In genomic region chr14:104731925-104732294, GRCh38 we compare ENCODE assay signal across 25 cellular contexts. TPM values are rescaled to one million over a fixed set of nuclear protein-coding genes. Genes with fewer than 3 reads are reported as not detected.
DNase-seq lines count a peak whose midpoint lies in the region; ATAC-seq and TF ChIP-seq lines count a peak whose summit lies in the region.
"Had no signal": no experiment of that assay in that cellular context is flagged by ENCODE, and none has a peak within 500 bp of the region (broad histone marks: within the 10 kb centered on the region; RNA-seq: fewer than 3 reads in every experiment).

No MANE protein-coding gene starts in this region.

- no peaks in the 10 kb centered on the region for H3K36me3 Mint-ChIP-seq in T-helper 2 cell treated with Interferon-gamma antibody and Interleukin-4, amounts not matched to agents 5 μg/mL and 100 μg/mL, for 36 hours (ENCODE audit: low read depth)

- ATAC-seq in left ventricle myocardium superior (no peak), Right ventricle myocardium inferior (no peak), GM21528 (IDR thresholded peaks at IDR 0.05; ENCODE audit: low FRiP score, unreplicated experiment) (no peak)
- ATAC-seq: activated T-cell treated with anti-CD3 and anti-CD28 coated beads, Interleukin-2, amount 50 U/mL, for 72 hours had no signal

- peak; percentile 39 for DNase-seq in left ventricle myocardium superior
- DNase-seq in Right ventricle myocardium inferior (ENCODE audit: missing footprints), result no peak
- no peak for DNase-seq in T-helper 2 cell treated with Interferon-gamma antibody and Interleukin-4, amounts not matched to agents 5 μg/mL and 100 μg/mL, for 36 hours (ENCODE audit: low spot score)
- DNase-seq in KBM-7, result no peak
- DNase-seq: activated CD4-positive, alpha-beta T cell treated with anti-CD3 and anti-CD28 coated beads, Interleukin-2, amount 50 U/mL, for 48 hours; activated CD4-positive, CD25-positive, alpha-beta regulatory T cell treated with anti-CD3 and anti-CD28 coated beads, Interleukin-2, amount 50 U/mL, for 72 hours; activated naive CD4-positive, alpha-beta T cell; activated T-cell treated with anti-CD3 and anti-CD28 coated beads, Interleukin-2, amount 50 U/mL, for 72 hours; EL; foreskin melanocyte; GOT3; MG63; NCI-H1105 treated with DMSO at 0.1 percent for 48 hours; NCI-H524 treated with DMSO at 0.1 percent for 48 hours; sigmoid colon; stimulated activated CD4-positive, alpha-beta T cell treated with anti-CD3 and anti-CD28 coated beads, Interleukin-15, amount 100 ng/mL, for 24 hours; stimulated activated CD4-positive, alpha-beta T cell treated with anti-CD3 and anti-CD28 coated beads, Interleukin-4, amount 100 ng/mL, for 4 hours had no signal

- in situ Hi-C loops in KBM-7 (cut with MboI; ENCODE audit: low pct_unique_long_range_greater_than_20kb, low sequenced_read_pairs), result no loop called here

- no peaks in the 10 kb centered on the region for H3K27me3 Mint-ChIP-seq in T-helper 2 cell treated with Interferon-gamma antibody and Interleukin-4, amounts not matched to agents 5 μg/mL and 100 μg/mL, for 36 hours (ENCODE audit: low read depth)

- 90% methylated on average over 8 of the region's 8 CpGs for WGBS in liver

- peak overlapping the region; percentile 99 to 100 for H3K27ac ChIP-seq in liver (ENCODE audit: low read depth in 1 of 2, low read length in 2 of 2)
- H3K27ac ChIP-seq in skeletal muscle tissue (ENCODE audit: low read depth, low read length), result peak overlapping the region; percentile 96
- H3K27ac ChIP-seq: neutrophil, PC-9, upper lobe of right lung had no signal

- H3K4me1 ChIP-seq in liver (ENCODE audit: control insufficient read depth in 4 of 4, insufficient read depth in 4 of 4, low read length in 3 of 4), result peaks cover 21 to 72% (median 54%) of the 10 kb centered on the region in 4 donors
- H3K4me1 ChIP-seq in skeletal muscle tissue (ENCODE audit: control insufficient read depth in 3 of 3, insufficient read depth in 3 of 3, low read length in 3 of 3), result peaks cover 91 to 97% (median 95%) of the 10 kb centered on the region in 3 donors

- H3K9me3 ChIP-seq in liver (ENCODE audit: control insufficient read depth in 4 of 4, low read length in 3 of 4), result no peaks in the 10 kb centered on the region
- no peaks in the 10 kb centered on the region for H3K9me3 ChIP-seq in skeletal muscle tissue (ENCODE audit: control insufficient read depth in 3 of 3, low read length in 3 of 3)
- H3K9me3 ChIP-seq: MG63, neutrophil, sigmoid colon, upper lobe of right lung had no signal

- no peak overlapping the region for H3K27ac Mint-ChIP-seq in T-helper 2 cell treated with Interferon-gamma antibody and Interleukin-4, amounts not matched to agents 5 μg/mL and 100 μg/mL, for 36 hours
- H3K27ac Mint-ChIP-seq: activated T-cell treated with anti-CD3 and anti-CD28 coated beads, Interleukin-2, amount 50 U/mL, for 72 hours; B cell; HFFc6 had no signal

- H3K4me3 Mint-ChIP-seq in T-helper 2 cell treated with Interferon-gamma antibody and Interleukin-4, amounts not matched to agents 5 μg/mL and 100 μg/mL, for 36 hours, result no peak overlapping the region
- H3K4me3 Mint-ChIP-seq: activated T-cell treated with anti-CD3 and anti-CD28 coated beads, Interleukin-2, amount 50 U/mL, for 72 hours; B cell; HFFc6 had no signal

- no peaks in the 10 kb centered on the region for H3K4me1 Mint-ChIP-seq in T-helper 2 cell treated with Interferon-gamma antibody and Interleukin-4, amounts not matched to agents 5 μg/mL and 100 μg/mL, for 36 hours (ENCODE audit: low read depth)
- H3K4me1 Mint-ChIP-seq: B cell had no signal

- H3K9ac ChIP-seq in liver (ENCODE audit: low read depth in 1 of 2, low read length in 2 of 2), result peak overlapping the region; percentile 49 to 53
- peak overlapping the region; percentile 46 to 95 (median 80) for H3K9ac ChIP-seq in skeletal muscle tissue (ENCODE audit: low read depth in 1 of 3, low read length in 3 of 3)

- H3K27me3 ChIP-seq in liver (ENCODE audit: control insufficient read depth in 4 of 4, insufficient read depth in 4 of 4, low read length in 3 of 4) (no peaks in the 10 kb centered on the region), skeletal muscle tissue (ENCODE audit: control insufficient read depth in 3 of 3, insufficient read depth in 3 of 3, low read length in 3 of 3) (no peaks in the 10 kb centered on the region)
- H3K27me3 ChIP-seq: MG63, upper lobe of right lung had no signal

- no peak for TF ChIP-seq RAD21 in liver (IDR thresholded peaks at IDR 0.05)

- intact Hi-C loops in left ventricle myocardium superior (cut with micrococcal nuclease) (no loop called here), Right ventricle myocardium inferior (cut with DNase I) (no loop called here)

- H3K4me3 ChIP-seq in liver (ENCODE audit: low read depth in 1 of 3, low read length in 3 of 3) (no peak overlapping the region), skeletal muscle tissue (ENCODE audit: low read length in 3 of 3) (peak overlapping the region in 2 of 3 donors; percentile 8 to 49)
- H3K4me3 ChIP-seq: MG63, PC-9, sigmoid colon, upper lobe of right lung had no signal

- H3K9me3 Mint-ChIP-seq in T-helper 2 cell treated with Interferon-gamma antibody and Interleukin-4, amounts not matched to agents 5 μg/mL and 100 μg/mL, for 36 hours, result no peaks in the 10 kb centered on the region
- H3K9me3 Mint-ChIP-seq: activated T-cell treated with anti-CD3 and anti-CD28 coated beads, Interleukin-2, amount 50 U/mL, for 72 hours had no signal

- H3K36me3 ChIP-seq in liver (ENCODE audit: control insufficient read depth in 4 of 4, insufficient read depth in 3 of 4, low read depth in 1 of 4, low read length in 3 of 4), result no peaks in the 10 kb centered on the region
- H3K36me3 ChIP-seq in skeletal muscle tissue (ENCODE audit: control insufficient read depth in 3 of 3, insufficient read depth in 3 of 3, low read length in 3 of 3), result peaks cover 0 to 10% (median 0%) of the 10 kb centered on the region in 3 donors
- H3K36me3 ChIP-seq: MG63, neutrophil, sigmoid colon, upper lobe of right lung had no signal

- no peak for TF ChIP-seq CTCF in liver (IDR thresholded peaks at IDR 0.05; ENCODE audit: low read depth, low read length, missing input control)

TF ChIP-seq in liver, 16 proteins besides CTCF, POLR2A, EP300 and RAD21 (continues in another document):
- TF ChIP-seq EGR1 (IDR thresholded peaks at IDR 0.05; ENCODE audit: low read depth in 2 of 2) (no peak), RXRA (IDR thresholded peaks at IDR 0.05) (no peak), SP1 (IDR thresholded peaks at IDR 0.05) (no peak), FOXA1 (IDR thresholded peaks at IDR 0.05) (no peak), REST (IDR thresholded peaks at IDR 0.05) (no peak), GABPA (IDR thresholded peaks at IDR 0.05 in 1 of 2, conservative IDR thresholded peaks at IDR 0.05 in 1 of 2) (no peak), NR2F2 (IDR thresholded peaks at IDR 0.05) (no peak), TAF1 (conservative IDR thresholded peaks at IDR 0.05) (no peak), JUND (IDR thresholded peaks at IDR 0.05) (no peak), ZBTB33 (IDR thresholded peaks at IDR 0.05) (no peak)

RNA-seq across cellular contexts. Expression of gene ADSS1, which starts 7.9 kb away (rescaled TPM):
- total RNA-seq in left ventricle myocardium superior (226 TPM), Right ventricle myocardium inferior (191 TPM), liver (10 to 100 TPM in 1 of 2 donors, 1 to 10 TPM in 1; 1.8 to 13.3 TPM), skeletal muscle tissue (89.8 TPM)
- 10 to 100 TPM; 11.0 to 18.8 TPM for polyA plus RNA-seq in liver

RNA-seq across cellular contexts. Expression of gene SIVA1, which starts 21.0 kb away (rescaled TPM):
- total RNA-seq in left ventricle myocardium superior (65.1 TPM), Right ventricle myocardium inferior (54.4 TPM), liver (10 to 100 TPM; 67.4 to 90.4 TPM), skeletal muscle tissue (51.7 TPM)
- polyA plus RNA-seq in liver, result 100 to 1,000 TPM; 109 to 115 TPM

RNA-seq across cellular contexts. Expression of gene INF2, which starts 42.5 kb away (rescaled TPM):
- 30.4 TPM for total RNA-seq in left ventricle myocardium superior
- 31.1 TPM for total RNA-seq in Right ventricle myocardium inferior
- total RNA-seq in liver, result 10 to 100 TPM; 13.1 to 35.8 TPM
- 10 to 100 TPM; 15.1 to 51.6 TPM for polyA plus RNA-seq in liver
- total RNA-seq in skeletal muscle tissue, result 14.6 TPM

Comparison
In these comparisons a context has a peak if more than half of its experiments do, and no peak if none do; other contexts are left out.
1. H3K4me3 ChIP-seq: peak in skeletal muscle tissue (2 of 3); none in liver (0 of 3).